In genomic region chr15:68299436-68299835, GRCh38 we compare ENCODE assay signal across 8 cellular contexts. TPM values are rescaled to one million over a fixed set of nuclear protein-coding genes. Genes with fewer than 3 reads are reported as not detected.
DNase-seq lines count a peak whose midpoint lies in the region; ATAC-seq, FAIRE-seq and TF ChIP-seq lines count a peak whose summit lies in the region.

No MANE protein-coding gene starts in this region.

- FAIRE-seq in pancreas (lab: Jason Lieb, UNC) = no peak

- no peaks in the 10 kb centered on the region for H3K9me3 ChIP-seq in BLaER1 treated with 17β-estradiol and CSF1 and Interleukin-3, amounts not matched to agents 10 nM and 100 nM (replicated peaks in 1 of 11)
- no peaks in the 10 kb centered on the region for H3K9me3 ChIP-seq in GM23248 (ENCODE audit: low read depth)
- H3K9me3 ChIP-seq in body of pancreas = no peaks in the 10 kb centered on the region
- H3K9me3 ChIP-seq in neural cell (ENCODE audit: low read length) = no peaks in the 10 kb centered on the region
- no peaks in the 10 kb centered on the region for H3K9me3 ChIP-seq in pancreas

- H3K9me2 ChIP-seq in GM23248 (ENCODE audit: insufficient read depth) = no peaks in the 10 kb centered on the region
- H3K9me2 ChIP-seq in neural cell (ENCODE audit: insufficient read depth, low read length) = no peaks in the 10 kb centered on the region

- DNase-seq in GM23248 (peak; percentile 86), body of pancreas (no peak), SKM-1 (lab: John Stamatoyannopoulos, UW; ENCODE audit: unreplicated experiment) (no peak), pancreas (no peak), G401 (ENCODE audit: low spot score) (no peak), DMS53 (lab: John Stamatoyannopoulos, UW) (no peak)

- H3K9ac ChIP-seq in BLaER1 treated with 17β-estradiol and CSF1 and Interleukin-3, amounts not matched to agents 10 nM and 100 nM = peak overlapping the region; percentile 20 to 79 (median 70)
- H3K9ac ChIP-seq in GM23248 (peak overlapping the region; percentile 63), neural cell (ENCODE audit: low read length) (no peak overlapping the region)

- TF ChIP-seq POLR2A in body of pancreas (IDR thresholded peaks at IDR 0.05) = no peak

- intact Hi-C loops in body of pancreas (cut with DNase I) = no loop called here
- intact Hi-C loops in pancreas (cut with DNase I) = no loop called here

- peak overlapping the region in 6 of 10 experiments; percentile 29 to 51 (median 42); a peak in 7 of 20 replicates for H3K4me3 ChIP-seq in BLaER1 treated with 17β-estradiol and CSF1 and Interleukin-3, amounts not matched to agents 10 nM and 100 nM
- H3K4me3 ChIP-seq in GM23248 = peak overlapping the region; percentile 63
- H3K4me3 ChIP-seq in body of pancreas = no peak overlapping the region
- no peak overlapping the region for H3K4me3 ChIP-seq in neural cell (ENCODE audit: low read length)
- no peak overlapping the region for H3K4me3 ChIP-seq in pancreas

- 20 to 23% methylated on average over 5 of the region's 5 CpGs for WGBS in GM23248 (ENCODE audit: low coverage in 1 of 2, low lambda C conversion rate in 2 of 2, missing lambda C conversion rate in 2 of 2), 2 experiments
- 75 to 79% methylated on average over 5 of the region's 5 CpGs for WGBS in body of pancreas, 2 donors
- WGBS in pancreas, 2 donors = 69 to 82% methylated on average over 5 of the region's 5 CpGs

- H2AFZ ChIP-seq in GM23248 (peak overlapping the region; percentile 9; the same call in 1 of the 2 replicates), neural cell (ENCODE audit: low read depth, low read length) (no peak overlapping the region)

- TF ChIP-seq CTCF in body of pancreas (IDR thresholded peaks at IDR 0.05) = no peak
- TF ChIP-seq CTCF in neural cell (IDR thresholded peaks at IDR 0.05; ENCODE audit: poor library complexity, severe bottlenecking) = no peak
- no peak for TF ChIP-seq CTCF in pancreas (IDR thresholded peaks at IDR 0.05)

- H3K79me2 ChIP-seq in GM23248 (ENCODE audit: insufficient read depth) (peaks cover 46% of the 10 kb centered on the region), neural cell (replicated peaks; ENCODE audit: insufficient read depth, low read length) (peaks cover 3% of the 10 kb centered on the region)

- TF ChIP-seq EP300 in neural cell (conservative IDR thresholded peaks at IDR 0.05; ENCODE audit: poor library complexity, severe bottlenecking) = no peak

- peak; percentile 20 for ATAC-seq in body of pancreas
- ATAC-seq in pancreas = no peak

- no peak for TF ChIP-seq RAD21 in neural cell (conservative IDR thresholded peaks at IDR 0.05)

- in situ Hi-C loops in GM23248 (cut with MboI) (no loop called here), G401 (cut with HindIII; ENCODE audit: low sequenced_read_pairs) (no loop called here)

- no peaks in the 10 kb centered on the region for H3K27me3 ChIP-seq in BLaER1 treated with 17β-estradiol and CSF1 and Interleukin-3, amounts not matched to agents 10 nM and 100 nM
- H3K27me3 ChIP-seq in GM23248 (replicated peaks; ENCODE audit: insufficient read depth) = no peaks in the 10 kb centered on the region
- H3K27me3 ChIP-seq in body of pancreas = no peaks in the 10 kb centered on the region
- no peaks in the 10 kb centered on the region for H3K27me3 ChIP-seq in neural cell (ENCODE audit: insufficient read depth, low read depth, low read length)
- H3K27me3 ChIP-seq in pancreas = no peaks in the 10 kb centered on the region

- H3F3A ChIP-seq in GM23248 (ENCODE audit: insufficient read depth) = peaks cover 73% of the 10 kb centered on the region
- H3F3A ChIP-seq in neural cell (ENCODE audit: insufficient read depth, low read length, poor library complexity, severe bottlenecking) = no peaks in the 10 kb centered on the region

- peaks cover 0 to 50% (median 9%) of the 10 kb centered on the region in 11 experiments; a peak in 13 of 22 replicates for H4K20me1 ChIP-seq in BLaER1 treated with 17β-estradiol and CSF1 and Interleukin-3, amounts not matched to agents 10 nM and 100 nM
- H4K20me1 ChIP-seq in GM23248 (ENCODE audit: insufficient read depth) (no peaks in the 10 kb centered on the region), neural cell (ENCODE audit: insufficient read depth) (no peaks in the 10 kb centered on the region)

- H3K4me2 ChIP-seq in BLaER1 treated with 17β-estradiol and CSF1 and Interleukin-3, amounts not matched to agents 10 nM and 100 nM = peak overlapping the region; percentile 76 to 92 (median 85)
- peak overlapping the region; percentile 70 for H3K4me2 ChIP-seq in GM23248 (ENCODE audit: unreplicated experiment)
- H3K4me2 ChIP-seq in neural cell (ENCODE audit: low read length) = no peak overlapping the region

- peaks cover 0 to 20% (median 9%) of the 10 kb centered on the region in 11 experiments; a peak in 16 of 22 replicates for H3K36me3 ChIP-seq in BLaER1 treated with 17β-estradiol and CSF1 and Interleukin-3, amounts not matched to agents 10 nM and 100 nM
- H3K36me3 ChIP-seq in GM23248 (ENCODE audit: low read depth) (peaks cover 43% of the 10 kb centered on the region), body of pancreas (replicated peaks in 1 of 2; ENCODE audit: insufficient read depth in 1 of 2, low read depth in 2 of 2) (no peaks in the 10 kb centered on the region), neural cell (ENCODE audit: insufficient read depth, low read length) (no peaks in the 10 kb centered on the region), pancreas (no peaks in the 10 kb centered on the region)

- H3K4me1 ChIP-seq in BLaER1 treated with 17β-estradiol and CSF1 and Interleukin-3, amounts not matched to agents 10 nM and 100 nM = peaks cover 22 to 67% (median 33%) of the 10 kb centered on the region in 10 experiments
- H3K4me1 ChIP-seq in GM23248 (ENCODE audit: insufficient read depth) = peaks cover 27% of the 10 kb centered on the region
- H3K4me1 ChIP-seq in body of pancreas = no peaks in the 10 kb centered on the region
- H3K4me1 ChIP-seq in pancreas = peaks cover 0 to 3% (median 0%) of the 10 kb centered on the region in 3 donors

- peak overlapping the region in 10 of 11 experiments; percentile 37 to 85 (median 74); a peak in 20 of 22 replicates for H3K27ac ChIP-seq in BLaER1 treated with 17β-estradiol and CSF1 and Interleukin-3, amounts not matched to agents 10 nM and 100 nM
- H3K27ac ChIP-seq in GM23248 = peak overlapping the region; percentile 71
- no peak overlapping the region for H3K27ac ChIP-seq in body of pancreas
- peak overlapping the region; percentile 53 for H3K27ac ChIP-seq in neural cell (ENCODE audit: low read length)
- H3K27ac ChIP-seq in pancreas = no peak overlapping the region

TF ChIP-seq in neural cell, 6 proteins besides CTCF, POLR2A, EP300 and RAD21:
- TF ChIP-seq TAF1 (IDR thresholded peaks at IDR 0.05; ENCODE audit: low read depth) = no peak
- TF ChIP-seq, protein P1, sequence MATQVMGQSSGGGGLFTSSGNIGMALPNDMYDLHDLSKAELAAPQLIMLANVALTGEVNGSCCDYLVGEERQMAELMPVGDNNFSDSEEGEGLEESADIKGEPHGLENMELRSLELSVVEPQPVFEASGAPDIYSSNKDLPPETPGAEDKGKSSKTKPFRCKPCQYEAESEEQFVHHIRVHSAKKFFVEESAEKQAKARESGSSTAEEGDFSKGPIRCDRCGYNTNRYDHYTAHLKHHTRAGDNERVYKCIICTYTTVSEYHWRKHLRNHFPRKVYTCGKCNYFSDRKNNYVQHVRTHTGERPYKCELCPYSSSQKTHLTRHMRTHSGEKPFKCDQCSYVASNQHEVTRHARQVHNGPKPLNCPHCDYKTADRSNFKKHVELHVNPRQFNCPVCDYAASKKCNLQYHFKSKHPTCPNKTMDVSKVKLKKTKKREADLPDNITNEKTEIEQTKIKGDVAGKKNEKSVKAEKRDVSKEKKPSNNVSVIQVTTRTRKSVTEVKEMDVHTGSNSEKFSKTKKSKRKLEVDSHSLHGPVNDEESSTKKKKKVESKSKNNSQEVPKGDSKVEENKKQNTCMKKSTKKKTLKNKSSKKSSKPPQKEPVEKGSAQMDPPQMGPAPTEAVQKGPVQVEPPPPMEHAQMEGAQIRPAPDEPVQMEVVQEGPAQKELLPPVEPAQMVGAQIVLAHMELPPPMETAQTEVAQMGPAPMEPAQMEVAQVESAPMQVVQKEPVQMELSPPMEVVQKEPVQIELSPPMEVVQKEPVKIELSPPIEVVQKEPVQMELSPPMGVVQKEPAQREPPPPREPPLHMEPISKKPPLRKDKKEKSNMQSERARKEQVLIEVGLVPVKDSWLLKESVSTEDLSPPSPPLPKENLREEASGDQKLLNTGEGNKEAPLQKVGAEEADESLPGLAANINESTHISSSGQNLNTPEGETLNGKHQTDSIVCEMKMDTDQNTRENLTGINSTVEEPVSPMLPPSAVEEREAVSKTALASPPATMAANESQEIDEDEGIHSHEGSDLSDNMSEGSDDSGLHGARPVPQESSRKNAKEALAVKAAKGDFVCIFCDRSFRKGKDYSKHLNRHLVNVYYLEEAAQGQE (IDR thresholded peaks at IDR 0.05; ENCODE audit: borderline replicate concordance) = no peak
- no peak for TF ChIP-seq MXI1 (conservative IDR thresholded peaks at IDR 0.05; ENCODE audit: poor library complexity, severe bottlenecking)
- no peak for TF ChIP-seq POLR2AphosphoS5 (IDR thresholded peaks at IDR 0.05)
- TF ChIP-seq EZH2 (IDR thresholded peaks at IDR 0.05; ENCODE audit: borderline replicate concordance, insufficient read depth, low read length, poor library complexity, severe bottlenecking) = no peak
- TF ChIP-seq SMC3 (conservative IDR thresholded peaks at IDR 0.05; ENCODE audit: poor library complexity) = no peak

RNA-seq across cellular contexts. Expression of gene FEM1B, which starts 21.9 kb away (rescaled TPM):
- 33.9 and 36.2 TPM in 2 replicates for total RNA-seq in GM23248 (2014; rRNA removed; shearing (Covaris generic))
- polyA plus RNA-seq in GM23248 (2016; fragmentation: Nextera tagmentation; extraction: Ambion mirVana) = 15.7 and 16.0 TPM in 2 replicates
- total RNA-seq in body of pancreas = 10 to 100 TPM; 10.5 to 19.7 TPM
- polyA plus RNA-seq in neural cell = 51.1 and 58.0 TPM in 2 replicates
- 191 and 204 TPM in 2 replicates for polyA minus RNA-seq in neural cell
- 10 to 100 TPM in 5 of 6 donors, 1 to 10 TPM in 1; 7.7 to 25.4 (median 16.3) TPM for total RNA-seq in pancreas
- polyA plus RNA-seq in pancreas = 1 to 10 TPM; 3.5 to 7.9 TPM
- 39.0 and 51.5 TPM in 2 replicates for total RNA-seq in G401 (2014; rRNA removed; shearing (Covaris generic))

Comparison
In these comparisons a context has a peak if more than half of its experiments do, and no peak if none do; other contexts are left out.
1. H3K27ac ChIP-seq: peak in BLaER1 treated with 17β-estradiol and CSF1 and Interleukin-3, amounts not matched to agents 10 nM and 100 nM (10 of 11), GM23248 (single experiment) and neural cell (single experiment); none in body of pancreas (0 of 4) and pancreas (0 of 4).
2. H3K4me3 ChIP-seq: peak in BLaER1 treated with 17β-estradiol and CSF1 and Interleukin-3, amounts not matched to agents 10 nM and 100 nM (6 of 10) and GM23248 (single experiment); none in body of pancreas (0 of 2), neural cell (single experiment) and pancreas (0 of 4).